In the genomic region with DNA sequence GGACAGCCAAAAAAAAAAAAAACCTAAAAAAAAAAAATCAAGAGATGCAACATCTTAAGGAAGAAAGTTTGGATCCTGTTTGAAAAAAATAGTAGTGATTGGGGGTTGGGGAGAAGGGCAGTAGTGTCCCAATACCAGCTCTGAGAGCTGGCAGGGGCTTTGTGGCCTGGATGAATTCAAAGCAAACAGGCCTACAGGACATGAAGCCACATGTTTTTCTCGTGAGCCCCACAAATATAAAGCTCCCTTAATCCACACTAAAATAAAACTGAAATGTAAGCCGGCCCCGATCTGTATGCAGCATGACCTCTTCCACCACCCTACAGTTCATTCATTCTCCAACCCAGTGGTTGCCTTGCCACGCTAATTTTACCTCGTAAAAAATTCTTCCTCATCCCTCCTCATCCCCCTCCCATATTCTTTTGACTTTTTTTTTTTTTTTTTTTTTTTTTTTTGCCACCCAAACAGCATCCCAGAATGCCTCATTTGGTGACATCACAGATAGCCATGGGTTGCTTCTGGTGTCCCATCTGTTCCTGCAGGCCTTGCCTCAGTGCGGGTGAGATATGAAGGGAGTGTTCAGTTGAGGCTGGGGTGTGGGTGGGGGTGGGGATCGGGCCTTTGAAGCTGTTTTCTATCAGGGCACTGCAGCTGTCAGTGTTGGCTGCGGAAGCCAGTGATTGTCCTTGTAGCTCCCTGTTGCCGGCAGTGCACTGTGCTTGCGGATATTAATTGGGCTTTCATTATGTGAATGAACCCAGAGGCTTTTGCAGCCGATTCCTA, we compare ENCODE assay signal across 21 cellular contexts.
DNase-seq lines count a peak whose midpoint lies in the region; ATAC-seq and TF ChIP-seq lines count a peak whose summit lies in the region.
"Had no signal": no experiment of that assay in that cellular context is flagged by ENCODE, and none has a peak within 500 bp of the region (broad histone marks: within the 10 kb centered on the region; RNA-seq: fewer than 3 reads in every experiment).

No MANE protein-coding gene starts in this region.

- intact Hi-C loops in Right ventricle myocardium inferior (cut with DNase I) (no loop called here), cardiac septum (cut with DNase I) (loop anchor here (5.0 kb wide), 1 partner anchor 43 kb away; no protein-coding TSS in a partner anchor), dorsolateral prefrontal cortex (cut with DNase I) (loop anchor here (1.0 to 5.0 kb wide), 3 partner anchors 41 to 73 kb away; no protein-coding TSS in a partner anchor)

- H3K4me3 ChIP-seq in dorsolateral prefrontal cortex (peak overlapping the region in 58 of 59 donors; percentile 5 to 69 (median 38)), WERI-Rb-1 (ENCODE audit: low read depth, low read length) (no peak overlapping the region)
- H3K4me3 ChIP-seq: vagina had no signal

- TF ChIP-seq CTCF in dorsolateral prefrontal cortex (IDR thresholded peaks at IDR 0.05 in 54 of 56, conservative IDR thresholded peaks at IDR 0.05 in 2 of 56; ENCODE audit: low read depth in 1 of 56, partially characterized antibody in 56 of 56) (peak in 5 of 56 donors; percentile 6 to 40 (median 18)), WERI-Rb-1 (IDR thresholded peaks at IDR 0.05; ENCODE audit: low read depth, low read length) (no peak)

- DNase-seq in Right ventricle myocardium inferior (ENCODE audit: missing footprints) (no peak), cardiac septum (ENCODE audit: low spot score) (no peak), dorsolateral prefrontal cortex (peak; percentile 46 to 93 (median 78)), middle frontal gyrus (ENCODE audit: extremely low spot score, low spot score) (peak; percentile 52), WERI-Rb-1 (no peak)
- DNase-seq in effector CD8-positive, alpha-beta T cell (lab: John Stamatoyannopoulos, UW): no peak
- DNase-seq: activated CD4-positive, alpha-beta T cell treated with anti-CD3 and anti-CD28 coated beads for 48 hours; activated naive CD8-positive, alpha-beta T cell treated with anti-CD3 and anti-CD28 coated beads, Interleukin-2, amount 10 ng/mL, durations not matched to agents 7 days and 5 days; activated T-cell treated with anti-CD3 and anti-CD28 coated beads, Interleukin-2, amount 50 U/mL, for 24 hours; COR-L47; H9; natural killer cell; NCI-H1092; NCI-H510A treated with DMSO at 0.1 percent for 48 hours; stimulated activated naive CD4-positive, alpha-beta T cell; T-helper 17 cell had no signal

- H3K27ac ChIP-seq in dorsolateral prefrontal cortex (peak overlapping the region; percentile 3 to 95 (median 84)), WERI-Rb-1 (no peak overlapping the region)
- H3K27ac ChIP-seq: vagina had no signal

- no peaks in the 10 kb centered on the region for H3K36me3 ChIP-seq in WERI-Rb-1
- H3K36me3 ChIP-seq: vagina had no signal

- H3K27me3 ChIP-seq in dorsolateral prefrontal cortex: no peaks in the 10 kb centered on the region
- no peaks in the 10 kb centered on the region for H3K27me3 ChIP-seq in WERI-Rb-1 (ENCODE audit: insufficient read depth, low read depth, severe bottlenecking)
- H3K27me3 ChIP-seq: vagina had no signal

- peaks cover 4% of the 10 kb centered on the region for H3K9me3 ChIP-seq in WERI-Rb-1 (ENCODE audit: severe bottlenecking)
- H3K9me3 ChIP-seq: vagina had no signal

- ATAC-seq in Right ventricle myocardium inferior (peak; percentile 66), GM19395 (IDR thresholded peaks at IDR 0.05; ENCODE audit: unreplicated experiment) (no peak), GM18519 (IDR thresholded peaks at IDR 0.05; ENCODE audit: low FRiP score, unreplicated experiment) (no peak)
- ATAC-seq: left lobe of liver, natural killer cell, sciatic nerve, T-helper 17 cell had no signal

Comparison
In these comparisons a context has a peak if more than half of its experiments do, and no peak if none do; other contexts are left out.
1. DNase-seq: peak in dorsolateral prefrontal cortex (10 of 10) and middle frontal gyrus (single experiment); none in Right ventricle myocardium inferior (single experiment), cardiac septum (single experiment), effector CD8-positive, alpha-beta T cell (single experiment) and WERI-Rb-1 (single experiment).